8 cellular contexts compared by ENCODE assay signal in the genomic region with DNA sequence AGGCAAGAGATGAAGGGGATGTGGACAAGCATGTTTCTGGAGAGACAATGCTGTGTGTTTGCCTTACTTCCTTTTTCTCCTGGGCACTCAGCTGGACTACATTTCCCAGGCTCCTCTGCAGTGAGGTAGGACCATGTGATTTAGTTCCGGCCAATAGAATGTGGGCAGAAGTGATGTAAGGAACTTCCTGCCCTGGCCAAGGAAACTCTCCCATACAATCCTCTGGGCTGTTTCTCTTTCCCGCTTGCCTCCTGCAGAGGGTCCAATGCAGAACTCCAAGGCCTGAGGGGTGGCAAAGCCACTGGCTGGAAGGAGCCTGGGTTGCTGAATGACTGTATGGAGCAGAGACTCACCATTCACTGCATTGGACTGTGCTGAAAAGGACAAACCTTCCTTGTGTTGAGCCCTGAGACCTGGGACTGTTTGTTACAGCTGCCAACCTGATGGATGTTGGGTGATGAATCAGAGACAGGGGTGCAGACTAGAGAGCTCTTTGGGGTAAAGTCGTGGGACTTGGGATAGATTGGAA.
A peak's percentile ranks its signal among the peaks of the same experiment; 100 is the strongest.
DNase-seq lines count a peak whose midpoint lies in the region; ATAC-seq, FAIRE-seq and TF ChIP-seq lines count a peak whose summit lies in the region.

No MANE protein-coding gene starts in this region.

- H3K4me1 ChIP-seq in DND-41 (ENCODE audit: insufficient read depth, low read length) (no peaks in the 10 kb centered on the region), OCI-LY7 (ENCODE audit: insufficient read depth, low read length, poor library complexity, severe bottlenecking) (peaks cover 13% of the 10 kb centered on the region), colonic mucosa (no peaks in the 10 kb centered on the region), uterus (no peaks in the 10 kb centered on the region)

- H3K4me3 Mint-ChIP-seq in T-helper 2 cell treated with Interferon-gamma antibody and Interleukin-4, amounts not matched to agents 5 μg/mL and 100 μg/mL, for 36 hours, result no peak overlapping the region

- H3K27ac Mint-ChIP-seq in T-helper 2 cell treated with Interferon-gamma antibody and Interleukin-4, amounts not matched to agents 5 μg/mL and 100 μg/mL, for 36 hours, result no peak overlapping the region

- H4K20me1 ChIP-seq in DND-41 (ENCODE audit: insufficient read depth, low read length) (no peaks in the 10 kb centered on the region), OCI-LY7 (ENCODE audit: insufficient read depth, low read length) (no peaks in the 10 kb centered on the region)

- H3K79me2 ChIP-seq in DND-41 (ENCODE audit: insufficient read depth, low read length) (no peaks in the 10 kb centered on the region), OCI-LY7 (ENCODE audit: insufficient read depth, low read depth, low read length) (no peaks in the 10 kb centered on the region)

- no peak for TF ChIP-seq CTCF in DND-41 (IDR thresholded peaks at IDR 0.05; ENCODE audit: borderline replicate concordance, extremely low read depth, low read length, poor library complexity, severe bottlenecking)
- TF ChIP-seq CTCF in OCI-LY7 (conservative IDR thresholded peaks at IDR 0.05; ENCODE audit: low read length), result no peak
- no peak for TF ChIP-seq CTCF in colonic mucosa (IDR thresholded peaks at IDR 0.05)
- no peak for TF ChIP-seq CTCF in uterus (IDR thresholded peaks at IDR 0.05)

- peaks cover 4% of the 10 kb centered on the region for H3K27me3 ChIP-seq in DND-41 (ENCODE audit: insufficient read depth, low read length, poor library complexity)
- no peaks in the 10 kb centered on the region for H3K27me3 ChIP-seq in colonic mucosa
- no peaks in the 10 kb centered on the region for H3K27me3 ChIP-seq in uterus

- no peak overlapping the region for H3K9ac ChIP-seq in DND-41 (ENCODE audit: low read depth, low read length)
- H3K9ac ChIP-seq in colonic mucosa (ENCODE audit: low read depth in 2 of 2, low read length in 2 of 2), result peak overlapping the region in 1 of 2 donors; percentile 35

- ATAC-seq in DND-41 (ENCODE audit: insufficient read depth, low read depth), result peak; percentile 97
- ATAC-seq in HG03280 (IDR thresholded peaks at IDR 0.05; ENCODE audit: unreplicated experiment), result peak; percentile 96

- peak; percentile 73 for FAIRE-seq in GM19239 (lab: Jason Lieb, UNC)

- H3K27ac ChIP-seq in DND-41 (ENCODE audit: low read length) (no peak overlapping the region), OCI-LY7 (ENCODE audit: low read depth, low read length, poor library complexity, severe bottlenecking) (peak overlapping the region; percentile 17), colonic mucosa (no peak overlapping the region), uterus (no peak overlapping the region)

- H3K9me3 Mint-ChIP-seq in T-helper 2 cell treated with Interferon-gamma antibody and Interleukin-4, amounts not matched to agents 5 μg/mL and 100 μg/mL, for 36 hours, result peaks cover 6% of the 10 kb centered on the region

- intact Hi-C loops in OCI-LY7 (cut with micrococcal nuclease; ENCODE audit: unreplicated experiment), result loop anchor here (10.0 kb wide), 1 partner anchor 1295 kb away; no protein-coding TSS in a partner anchor
- intact Hi-C loops in colonic mucosa (cut with DNase I), result no loop called here
- intact Hi-C loops in uterus (cut with DNase I; ENCODE audit: low total_unique reads), result no loop called here

- H3K4me3 ChIP-seq in DND-41 (ENCODE audit: low read depth in 1 of 2, low read length in 2 of 2) (no peak overlapping the region), OCI-LY7 (ENCODE audit: low read depth, low read length, poor library complexity, severe bottlenecking) (peak overlapping the region; percentile 67), colonic mucosa (no peak overlapping the region), uterus (no peak overlapping the region)

- H3K4me2 ChIP-seq in DND-41 (ENCODE audit: insufficient read depth, low read length) (peak overlapping the region; percentile 10; the same call in 1 of the 2 replicates), OCI-LY7 (ENCODE audit: low read length) (peak overlapping the region; percentile 76)

- H2AFZ ChIP-seq in DND-41 (ENCODE audit: low read depth, low read length) (peak overlapping the region; percentile 60), OCI-LY7 (ENCODE audit: low read length) (peak overlapping the region; percentile 91)

- no peaks in the 10 kb centered on the region for H3K36me3 Mint-ChIP-seq in T-helper 2 cell treated with Interferon-gamma antibody and Interleukin-4, amounts not matched to agents 5 μg/mL and 100 μg/mL, for 36 hours (ENCODE audit: low read depth)

- H3K9me2 ChIP-seq in OCI-LY7 (ENCODE audit: insufficient read depth, low read length), result no peaks in the 10 kb centered on the region

- H3K4me1 Mint-ChIP-seq in T-helper 2 cell treated with Interferon-gamma antibody and Interleukin-4, amounts not matched to agents 5 μg/mL and 100 μg/mL, for 36 hours (ENCODE audit: low read depth), result no peaks in the 10 kb centered on the region

- H3K9me3 ChIP-seq in DND-41 (ENCODE audit: insufficient read depth, low read length, severe bottlenecking) (peaks cover 8% of the 10 kb centered on the region), OCI-LY7 (ENCODE audit: low read length) (no peaks in the 10 kb centered on the region), colonic mucosa (no peaks in the 10 kb centered on the region), uterus (no peaks in the 10 kb centered on the region)

- H3K36me3 ChIP-seq in DND-41 (ENCODE audit: insufficient read depth, low read length) (no peaks in the 10 kb centered on the region), OCI-LY7 (ENCODE audit: insufficient read depth, low read length) (no peaks in the 10 kb centered on the region), colonic mucosa (no peaks in the 10 kb centered on the region), uterus (no peaks in the 10 kb centered on the region)

- H3K27me3 Mint-ChIP-seq in T-helper 2 cell treated with Interferon-gamma antibody and Interleukin-4, amounts not matched to agents 5 μg/mL and 100 μg/mL, for 36 hours (ENCODE audit: low read depth), result peaks cover 9% of the 10 kb centered on the region

- CTCF ChIA-PET in OCI-LY7 (lab: Charles Lee; ENCODE audit: unreplicated experiment), result no interaction called here

- DNase-seq in DND-41 (peak; percentile 62), GM19239 (ENCODE audit: insufficient read length, low spot score) (peak; percentile 72), OCI-LY7 (ENCODE audit: low spot score) (peak; percentile 93), colonic mucosa (peak; percentile 78), midbrain (lab: John Stamatoyannopoulos, UW) (peak; percentile 3), uterus (no peak)
- no peak for DNase-seq in T-helper 2 cell treated with Interferon-gamma antibody and Interleukin-4, amounts not matched to agents 5 μg/mL and 100 μg/mL, for 36 hours (ENCODE audit: low spot score)

- BruUV-seq in OCI-LY7 (replicated peaks; lab: Mats Ljungman, UMichigan), result no TSS peak

- no peak for TF ChIP-seq POLR2A in uterus (IDR thresholded peaks at IDR 0.05)

- POLR2A ChIA-PET in OCI-LY7 (lab: Charles Lee), result interaction anchor here (0.7 to 1.4 kb wide), 8 partner anchors 8 to 105 kb away, joined by 3 to 6 read pairs (median 4); no protein-coding TSS in a partner anchor

Comparison
In these comparisons a context has a peak if more than half of its experiments do, and no peak if none do; other contexts are left out.
1. DNase-seq: peak in DND-41 (single experiment), GM19239 (single experiment), OCI-LY7 (single experiment), colonic mucosa (single experiment) and midbrain (single experiment); none in T-helper 2 cell treated with Interferon-gamma antibody and Interleukin-4, amounts not matched to agents 5 μg/mL and 100 μg/mL, for 36 hours (single experiment) and uterus (0 of 2).